Comparison of ENCODE assay signal across 10 cellular contexts in genomic region chr22:27648853-27649252, GRCh38.
"Had no signal": no experiment of that assay in that cellular context is flagged by ENCODE, and none has a peak within 500 bp of the region (broad histone marks: within the 10 kb centered on the region; RNA-seq: fewer than 3 reads in every experiment).

No MANE protein-coding gene starts in this region.

- H3K36me3 Mint-ChIP-seq: IgD-negative memory B cell had no signal

- H3K27ac Mint-ChIP-seq: GM23338, H9, HFFc6, IgD-negative memory B cell had no signal

- H3K9me3 Mint-ChIP-seq: GM23338, HFFc6 had no signal

- H3K4me3 Mint-ChIP-seq: GM23338, H9, HFFc6, IgD-negative memory B cell had no signal

- H3K27ac ChIP-seq: KMS-11 had no signal

- H3K4me2 ChIP-seq: GM23338, KMS-11 had no signal

- H3K4me3 ChIP-seq: GM23338 had no signal

- H2AFZ ChIP-seq: GM23338 had no signal

- H3K4me1 Mint-ChIP-seq: IgD-negative memory B cell had no signal

- FAIRE-seq: H1, H54, HTR-8/SVneo had no signal

- H3K27me3 Mint-ChIP-seq: IgD-negative memory B cell had no signal

- ATAC-seq: GM23338 had no signal

- DNase-seq: H9, HCEC 1CT, HFFc6, KBM-7 had no signal
